Comparison of ENCODE assay signal across 24 cellular contexts in the genomic region with DNA sequence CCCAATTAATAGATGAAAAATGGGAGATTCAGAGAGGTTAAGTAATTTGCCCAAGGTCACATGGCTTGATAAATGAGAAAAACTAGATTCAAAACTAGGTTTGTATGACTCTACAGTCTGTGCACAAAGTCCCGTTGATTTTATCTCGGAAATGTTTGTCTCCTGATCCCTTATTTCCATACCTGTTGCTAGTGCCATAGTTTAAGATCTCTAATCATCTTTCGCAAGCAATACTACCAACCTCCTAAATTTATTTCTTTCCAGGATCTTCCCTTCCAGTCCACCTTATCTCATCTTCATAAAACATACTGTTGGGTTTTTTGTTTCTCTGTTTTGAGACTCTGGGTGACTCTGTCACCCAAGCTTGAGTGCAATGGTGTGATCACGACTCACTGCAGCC. TPM values are rescaled to one million over a fixed set of nuclear protein-coding genes. Genes with fewer than 3 reads are reported as not detected.
DNase-seq lines count a peak whose midpoint lies in the region; ATAC-seq and TF ChIP-seq lines count a peak whose summit lies in the region.
"Had no signal": no experiment of that assay in that cellular context is flagged by ENCODE, and none has a peak within 500 bp of the region (broad histone marks: within the 10 kb centered on the region; RNA-seq: fewer than 3 reads in every experiment).

No MANE protein-coding gene starts in this region.

- DNase-seq in SK-N-SH (no peak), MCF 10A (ENCODE audit: unreplicated experiment) (no peak), breast epithelium (ENCODE audit: low spot score in 2 of 2) (no peak), PC-9 (no peak), naive B cell (no peak), hepatic stellate cell (ENCODE audit: low spot score) (no peak), KG1 (lab: John Stamatoyannopoulos, UW) (no peak)
- DNase-seq: activated CD4-positive, alpha-beta T cell treated with anti-CD3 and anti-CD28 coated beads, Interleukin-2, amount 50 U/mL, for 1 hour; effector memory CD4-positive, alpha-beta T cell; glutamatergic neuron; left ventricle myocardium superior; midbrain; NCI-H1417 treated with DMSO at 0.1 percent for 48 hours; NCI-H2081 treated with DMSO at 0.1 percent for 48 hours; NCI-H345; NCI-H748 treated with DMSO at 0.1 percent for 48 hours; stimulated activated CD4-positive, alpha-beta T cell treated with anti-CD3 and anti-CD28 coated beads, Interleukin-2, amount 100 ng/mL, for 24 hours had no signal

- ATAC-seq in SK-N-SH treated with all-trans-retinoic acid at 6 μM for 48 hours (no peak), naive B cell (ENCODE audit: low read depth in 2 of 2) (no peak)
- ATAC-seq: left ventricle myocardium superior had no signal

- peaks cover 12% of the 10 kb centered on the region for H3K9me3 Mint-ChIP-seq in MCF 10A (ENCODE audit: unreplicated experiment)
- H3K9me3 Mint-ChIP-seq in naive B cell = peaks cover 0 to 4% (median 0%) of the 10 kb centered on the region in 7 donors

- H3K27me3 ChIP-seq in SK-N-SH (ENCODE audit: insufficient read depth) (no peaks in the 10 kb centered on the region), breast epithelium (no peaks in the 10 kb centered on the region), PC-9 (ENCODE audit: insufficient read depth, low read depth) (no peaks in the 10 kb centered on the region)
- H3K27me3 ChIP-seq: right atrium auricular region, tibial nerve had no signal

- H3K27me3 Mint-ChIP-seq in MCF 10A (ENCODE audit: insufficient read depth, unreplicated experiment) (no peaks in the 10 kb centered on the region), naive B cell (no peaks in the 10 kb centered on the region)

- POLR2A ChIA-PET in SK-N-SH (lab: Yijun Ruan, JAX) (no interaction called here), MCF 10A (lab: Yijun Ruan, JAX) (interaction anchor here (1.1 to 7.1 kb wide), 3 partner anchors 17 to 169 kb away, joined by 3 to 115 read pairs (median 5); no protein-coding TSS in a partner anchor), PC-9 (lab: Charles Lee; ENCODE audit: unreplicated experiment) (no interaction called here)

- no peak for TF ChIP-seq RAD21 in SK-N-SH (IDR thresholded peaks at IDR 0.05; ENCODE audit: low read length)

- H3K9me3 ChIP-seq in SK-N-SH (no peaks in the 10 kb centered on the region), breast epithelium (no peaks in the 10 kb centered on the region), PC-9 (ENCODE audit: insufficient read depth, low read depth) (no peaks in the 10 kb centered on the region)
- H3K9me3 ChIP-seq: right atrium auricular region, tibial nerve had no signal

- H4K20me1 ChIP-seq in SK-N-SH (ENCODE audit: insufficient read depth) (peaks cover 25% of the 10 kb centered on the region), PC-9 (ENCODE audit: insufficient read depth) (peaks cover 13% of the 10 kb centered on the region; the same call in 1 of the 2 replicates)

- H3K4me2 ChIP-seq in SK-N-SH (0 out of 2 replicates have a peak overlapping the region, but pooled peaks have one; percentile 78), PC-9 (0 out of 2 replicates have a peak overlapping the region, but pooled peaks have one; percentile 89)

- H3K79me2 ChIP-seq in SK-N-SH (ENCODE audit: insufficient read depth) (peaks cover 81% of the 10 kb centered on the region), PC-9 (ENCODE audit: low read depth) (peaks cover 75% of the 10 kb centered on the region)

- H3K4me1 Mint-ChIP-seq in MCF 10A (ENCODE audit: insufficient read depth, unreplicated experiment) = peaks cover 22% of the 10 kb centered on the region
- H3K4me1 Mint-ChIP-seq in naive B cell = peaks cover 35 to 68% (median 63%) of the 10 kb centered on the region in 3 donors

- H3K36me3 Mint-ChIP-seq in MCF 10A (ENCODE audit: insufficient read depth, unreplicated experiment) = peaks cover 6% of the 10 kb centered on the region
- H3K36me3 Mint-ChIP-seq in naive B cell = peaks cover 0 to 14% of the 10 kb centered on the region in 2 donors

- no peak overlapping the region for H2AFZ ChIP-seq in SK-N-SH (ENCODE audit: low read depth)
- H2AFZ ChIP-seq in PC-9 = no peak overlapping the region
- H2AFZ ChIP-seq: parathyroid adenoma had no signal

- H3K36me3 ChIP-seq in SK-N-SH (replicated peaks in 1 of 2; ENCODE audit: control insufficient read depth in 1 of 2, insufficient read depth in 2 of 2, low read length in 1 of 2) (peaks cover 2 to 4% of the 10 kb centered on the region in 2 experiments), breast epithelium (no peaks in the 10 kb centered on the region), PC-9 (ENCODE audit: low read depth) (0 out of 2 replicates have a peak, but pooled peaks cover 5% of the 10 kb centered on the region)
- H3K36me3 ChIP-seq: right atrium auricular region, tibial nerve had no signal

- peak overlapping the region; percentile 21 for H3K27ac Mint-ChIP-seq in MCF 10A (ENCODE audit: low read depth, unreplicated experiment)
- H3K27ac Mint-ChIP-seq in naive B cell = peak overlapping the region in 2 of 6 donors; percentile 64 to 69

- H3K4me1 ChIP-seq in SK-N-SH (ENCODE audit: control insufficient read depth in 1 of 2, insufficient read depth in 2 of 2, low read depth in 1 of 2, low read length in 1 of 2) (peaks cover 3 to 10% of the 10 kb centered on the region in 2 experiments; a peak in 2 of 4 replicates), breast epithelium (peaks cover 0 to 10% of the 10 kb centered on the region in 2 donors), PC-9 (replicated peaks; ENCODE audit: insufficient read depth) (peaks cover 21% of the 10 kb centered on the region)

- H3K9me2 ChIP-seq in SK-N-SH (no peaks in the 10 kb centered on the region), PC-9 (ENCODE audit: insufficient read depth) (no peaks in the 10 kb centered on the region)

- H3K4me3 ChIP-seq in SK-N-SH (ENCODE audit: low read depth in 2 of 2, low read length in 1 of 2) (no peak overlapping the region), breast epithelium (no peak overlapping the region), PC-9 (no peak overlapping the region)
- H3K4me3 ChIP-seq: coronary artery, right atrium auricular region, SK-N-MC, tibial nerve had no signal

- CTCF ChIA-PET in SK-N-SH (lab: Yijun Ruan, JAX) (interaction anchor here (0.6 to 8.1 kb wide), 2 partner anchors 19 to 49 kb away, joined by 3 to 64 read pairs; a partner anchor contains a TSS), MCF 10A (lab: Yijun Ruan, JAX) (interaction anchor here (1.0 to 2.1 kb wide), 4 partner anchors 10 to 170 kb away, joined by 3 to 7 read pairs (median 4); no protein-coding TSS in a partner anchor), PC-9 (lab: Charles Lee) (interaction anchor here (0.6 to 0.8 kb wide), 2 partner anchors 10 to 103 kb away, joined by 3 to 4 read pairs; a partner anchor contains a TSS)

- WGBS in SK-N-SH (ENCODE audit: low lambda C conversion rate) = 48% methylated on average over 4 of the region's 4 CpGs

- H3F3A ChIP-seq in SK-N-SH (replicated peaks; ENCODE audit: insufficient read depth) = peaks cover 21% of the 10 kb centered on the region
- H3F3A ChIP-seq in PC-9 (ENCODE audit: insufficient read depth, low read depth) = peaks cover 13% of the 10 kb centered on the region

- BruUV-seq in MCF 10A (replicated peaks; lab: Mats Ljungman, UMichigan) = no TSS peak
- no TSS peak for BruUV-seq in PC-9 (replicated peaks; lab: Mats Ljungman, UMichigan)

- H3K9ac ChIP-seq in SK-N-SH = no peak overlapping the region
- H3K9ac ChIP-seq: parathyroid adenoma had no signal

- no peak for TF ChIP-seq POLR2A in breast epithelium (IDR thresholded peaks at IDR 0.05)

- no peak for TF ChIP-seq EP300 in SK-N-SH (IDR thresholded peaks at IDR 0.05; ENCODE audit: borderline replicate concordance in 1 of 2, low read depth in 1 of 2, low read length in 1 of 2)

- H3K27ac ChIP-seq in SK-N-SH (ENCODE audit: low read depth in 2 of 2, low read length in 1 of 2) (no peak overlapping the region), breast epithelium (no peak overlapping the region), PC-9 (no peak overlapping the region)
- H3K27ac ChIP-seq: 22Rv1, coronary artery, parathyroid adenoma, right atrium auricular region, SK-N-MC, tibial nerve had no signal

- TF ChIP-seq CTCF in SK-N-SH (IDR thresholded peaks at IDR 0.05) = no peak
- no peak for TF ChIP-seq CTCF in MCF 10A (IDR thresholded peaks at IDR 0.05; ENCODE audit: unreplicated experiment)
- TF ChIP-seq CTCF in breast epithelium (IDR thresholded peaks at IDR 0.05) = no peak
- no peak for TF ChIP-seq CTCF in PC-9 (conservative IDR thresholded peaks at IDR 0.05)

- intact Hi-C loops in MCF 10A (cut with micrococcal nuclease) = loop anchor here (5.0 to 10.0 kb wide), 3 partner anchors 48 to 167 kb away; a partner anchor contains a TSS
- intact Hi-C loops in breast epithelium (cut with DNase I; ENCODE audit: low total_unique reads) = no loop called here
- intact Hi-C loops in PC-9 (cut with micrococcal nuclease; ENCODE audit: unreplicated experiment) = loop anchor here (5.0 kb wide), 2 partner anchors 48 to 117 kb away; a partner anchor contains a TSS

- H3K4me3 Mint-ChIP-seq in MCF 10A (ENCODE audit: unreplicated experiment) (no peak overlapping the region), naive B cell (peak overlapping the region in 5 of 8 donors; percentile 10 to 98 (median 47))

TF ChIP-seq in SK-N-SH, 30 proteins besides CTCF, POLR2A, EP300 and RAD21 (continues in another document):
- TF ChIP-seq MXI1 (IDR thresholded peaks at IDR 0.05; ENCODE audit: low read depth, low read length) = no peak
- no peak for TF ChIP-seq NFIC (IDR thresholded peaks at IDR 0.05; ENCODE audit: borderline replicate concordance)

RNA-seq across cellular contexts. Expression of a gene that starts 2.9 kb away (rescaled TPM):
- 13.2 and 14.1 TPM in 2 replicates for polyA plus RNA-seq in SK-N-SH (2012; rRNA removed)
- polyA plus RNA-seq in SK-N-SH (2012; cell fraction: cytosol; rRNA removed) = 20.4 and 26.4 TPM in 2 replicates
- polyA plus RNA-seq in SK-N-SH (2012; cell fraction: nucleus; rRNA removed) = 5.5 and 11.5 TPM in 2 replicates
- total RNA-seq in MCF 10A (2022) = 35.4 and 49.5 TPM in 2 replicates
- total RNA-seq in breast epithelium = 10 to 100 TPM; 22.2 to 42.3 (median 27.5) TPM
- 43.8 and 60.4 TPM in 2 replicates for total RNA-seq in PC-9 (2021)
- 100 to 1,000 TPM; 131 to 206 (median 147) TPM for polyA plus RNA-seq in naive B cell (ENCODE audit: low read depth in 6 of 6)

RNA-seq across cellular contexts. Expression of a gene that starts 49.6 kb away (rescaled TPM):
- polyA plus RNA-seq in SK-N-SH (2012; rRNA removed) = 31.6 and 32.0 TPM in 2 replicates
- 36.3 and 38.8 TPM in 2 replicates for polyA plus RNA-seq in SK-N-SH (2012; cell fraction: cytosol; rRNA removed)
- 24.1 and 27.8 TPM in 2 replicates for polyA plus RNA-seq in SK-N-SH (2012; cell fraction: nucleus; rRNA removed)
- 29.1 and 32.1 TPM in 2 replicates for total RNA-seq in MCF 10A (2022)
- total RNA-seq in breast epithelium = 10 to 100 TPM in 2 of 3 donors, 1 to 10 TPM in 1; 8.5 to 17.0 (median 13.4) TPM
- total RNA-seq in PC-9 (2021) = 15.4 and 22.1 TPM in 2 replicates
- polyA plus RNA-seq in naive B cell (ENCODE audit: low read depth in 6 of 6) = 100 to 1,000 TPM in 1 of 6 donors, 10 to 100 TPM in 5; 69.2 to 117 (median 82.4) TPM
